ENCODE assay signal across 13 cellular contexts in genomic region chr11:132318421-132319157, GRCh38.
DNase-seq lines count a peak whose midpoint lies in the region; ATAC-seq and TF ChIP-seq lines count a peak whose summit lies in the region.
"Had no signal": no experiment of that assay in that cellular context is flagged by ENCODE, and none has a peak within 500 bp of the region (broad histone marks: within the 10 kb centered on the region; RNA-seq: fewer than 3 reads in every experiment).

No MANE protein-coding gene starts in this region.

- peak; percentile 43 for ATAC-seq in activated naive CD8-positive, alpha-beta T cell treated with anti-CD3 and anti-CD28 coated beads, Interleukin-2, amount 50 U/mL, for 24 hours
- ATAC-seq in RWPE2 (ENCODE audit: low read depth) = peak; percentile 62; the same call in 2 of the 3 replicates

- no peak overlapping the region for H3K4me3 Mint-ChIP-seq in activated naive CD8-positive, alpha-beta T cell treated with anti-CD3 and anti-CD28 coated beads, Interleukin-2, amount 50 U/mL, for 24 hours
- H3K4me3 Mint-ChIP-seq in activated naive CD8-positive, alpha-beta T cell treated with anti-CD3 and anti-CD28 coated beads for 36 hours = no peak overlapping the region
- H3K4me3 Mint-ChIP-seq: T-helper 1 cell treated with Interleukin-12 subunit alpha and Interleukin-12 subunit beta and Interleukin-4 antibody, amounts not matched to agents 30 μg/mL and 1 μg/mL, for 36 hours had no signal

- no peaks in the 10 kb centered on the region for H3K4me1 Mint-ChIP-seq in activated naive CD8-positive, alpha-beta T cell treated with anti-CD3 and anti-CD28 coated beads, Interleukin-2, amount 50 U/mL, for 24 hours
- H3K4me1 Mint-ChIP-seq in activated naive CD8-positive, alpha-beta T cell treated with anti-CD3 and anti-CD28 coated beads for 36 hours = no peaks in the 10 kb centered on the region

- H3K4me3 ChIP-seq in RWPE2 (ENCODE audit: severe bottlenecking) (no peak overlapping the region), foreskin fibroblast (ENCODE audit: low read depth in 1 of 2, low read length in 2 of 2) (no peak overlapping the region)
- H3K4me3 ChIP-seq: PC-9 had no signal

- H3K4me1 ChIP-seq in RWPE2 (ENCODE audit: insufficient read depth, poor library complexity, severe bottlenecking) = no peaks in the 10 kb centered on the region

- H3K27me3 Mint-ChIP-seq in activated naive CD8-positive, alpha-beta T cell treated with anti-CD3 and anti-CD28 coated beads, Interleukin-2, amount 50 U/mL, for 24 hours = peaks cover 2% of the 10 kb centered on the region
- peaks cover 5% of the 10 kb centered on the region for H3K27me3 Mint-ChIP-seq in activated naive CD8-positive, alpha-beta T cell treated with anti-CD3 and anti-CD28 coated beads for 36 hours

- H3K27me3 ChIP-seq in RWPE2 (ENCODE audit: insufficient read depth, poor library complexity, severe bottlenecking) = no peaks in the 10 kb centered on the region

- no peaks in the 10 kb centered on the region for H3K36me3 ChIP-seq in RWPE2 (ENCODE audit: low read depth)

- H3K27ac ChIP-seq in RWPE2 (ENCODE audit: poor library complexity, severe bottlenecking) = no peak overlapping the region
- H3K27ac ChIP-seq: HL-60, PC-9 had no signal

- no peaks in the 10 kb centered on the region for H3K9me3 ChIP-seq in RWPE2 (ENCODE audit: severe bottlenecking)

- DNase-seq in activated naive CD8-positive, alpha-beta T cell treated with anti-CD3 and anti-CD28 coated beads, Interleukin-2, amount 50 U/mL, for 24 hours = no peak
- DNase-seq in activated naive CD8-positive, alpha-beta T cell treated with anti-CD3 and anti-CD28 coated beads for 36 hours = no peak
- DNase-seq in RWPE2 (ENCODE audit: low spot score) (no peak), foreskin fibroblast (peak; percentile 20 to 39), superior temporal gyrus (ENCODE audit: extremely low spot score) (peak; percentile 43), NCI-H1417 (lab: John Stamatoyannopoulos, UW) (no peak), dermis blood vessel endothelial cell (no peak)
- DNase-seq in activated CD8-positive, alpha-beta memory T cell treated with anti-CD3 and anti-CD28 coated beads, Interleukin-2, amount 50 U/mL, for 48 hours = no peak
- DNase-seq: activated naive CD4-positive, alpha-beta T cell; DMS79; PC-9 had no signal

- no peak for TF ChIP-seq CTCF in RWPE2 (IDR thresholded peaks at IDR 0.05; ENCODE audit: poor library complexity, severe bottlenecking)
- no peak for TF ChIP-seq CTCF in foreskin fibroblast (IDR thresholded peaks at IDR 0.05; ENCODE audit: low read depth, low read length)

- H3K36me3 Mint-ChIP-seq in activated naive CD8-positive, alpha-beta T cell treated with anti-CD3 and anti-CD28 coated beads, Interleukin-2, amount 50 U/mL, for 24 hours (ENCODE audit: low read depth) = no peaks in the 10 kb centered on the region
- H3K36me3 Mint-ChIP-seq in activated naive CD8-positive, alpha-beta T cell treated with anti-CD3 and anti-CD28 coated beads for 36 hours = no peaks in the 10 kb centered on the region

- peaks cover 5% of the 10 kb centered on the region for H3K9me3 Mint-ChIP-seq in activated naive CD8-positive, alpha-beta T cell treated with anti-CD3 and anti-CD28 coated beads, Interleukin-2, amount 50 U/mL, for 24 hours
- no peaks in the 10 kb centered on the region for H3K9me3 Mint-ChIP-seq in activated naive CD8-positive, alpha-beta T cell treated with anti-CD3 and anti-CD28 coated beads for 36 hours

- H3K27ac Mint-ChIP-seq in activated naive CD8-positive, alpha-beta T cell treated with anti-CD3 and anti-CD28 coated beads, Interleukin-2, amount 50 U/mL, for 24 hours = no peak overlapping the region
- no peak overlapping the region for H3K27ac Mint-ChIP-seq in activated naive CD8-positive, alpha-beta T cell treated with anti-CD3 and anti-CD28 coated beads for 36 hours
- H3K27ac Mint-ChIP-seq: T-helper 1 cell treated with Interleukin-12 subunit alpha and Interleukin-12 subunit beta and Interleukin-4 antibody, amounts not matched to agents 30 μg/mL and 1 μg/mL, for 36 hours had no signal

Comparison
In these comparisons a context has a peak if more than half of its experiments do, and no peak if none do; other contexts are left out.
1. DNase-seq: peak in foreskin fibroblast (2 of 2) and superior temporal gyrus (single experiment); none in activated naive CD8-positive, alpha-beta T cell treated with anti-CD3 and anti-CD28 coated beads, Interleukin-2, amount 50 U/mL, for 24 hours (single experiment), activated naive CD8-positive, alpha-beta T cell treated with anti-CD3 and anti-CD28 coated beads for 36 hours (single experiment), RWPE2 (single experiment), NCI-H1417 (0 of 3), dermis blood vessel endothelial cell (single experiment) and activated CD8-positive, alpha-beta memory T cell treated with anti-CD3 and anti-CD28 coated beads, Interleukin-2, amount 50 U/mL, for 48 hours (single experiment).